In the genomic region with DNA sequence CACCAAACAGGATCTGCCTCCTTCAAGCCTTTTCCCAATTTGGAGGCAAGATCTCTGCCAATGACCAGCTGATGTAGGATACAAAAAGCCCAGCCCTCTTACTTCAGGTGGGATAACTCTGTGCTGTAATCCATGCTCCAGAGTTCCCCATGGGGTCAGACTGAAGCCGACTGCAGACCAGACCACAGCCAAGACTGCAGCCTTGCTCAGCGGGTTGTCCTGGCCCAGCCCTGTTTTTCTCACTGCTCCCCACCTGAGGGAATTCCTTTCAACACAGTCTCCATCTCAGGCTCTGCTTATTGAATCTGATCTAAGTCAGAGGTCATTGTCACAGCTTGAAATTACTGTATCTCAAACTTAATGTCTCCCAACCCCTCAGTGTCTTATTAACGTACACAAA, we compare ENCODE assay signal across 28 cellular contexts.
"Had no signal": no experiment of that assay in that cellular context is flagged by ENCODE, and none has a peak within 500 bp of the region (broad histone marks: within the 10 kb centered on the region; RNA-seq: fewer than 3 reads in every experiment).

No MANE protein-coding gene starts in this region.

- H3K9me3 Mint-ChIP-seq: natural killer cell; nephron; neural progenitor cell; stimulated activated effector memory CD8-positive, alpha-beta T cell treated with anti-CD3 and anti-CD28 coated beads, Interleukin-12 subunit alpha, Interleukin-12 subunit beta, amount 100 ng/mL, for 72 hours; stimulated activated naive B cell treated with anti-CD40 and anti-IgM and Interleukin-4, amounts not matched to agents 10 μg/mL and 1 μg/mL and 100 μg/mL, for 72 hours; stimulated activated naive CD8-positive, alpha-beta T cell treated with anti-CD3 and anti-CD28 coated beads, Interleukin-15, Interleukin-2, amounts not matched to agents 100 ng/mL and 50 ng/mL, for 24 hours had no signal

- H3K36me3 ChIP-seq: neural progenitor cell, ovary, right lobe of liver, sigmoid colon, stomach, thoracic aorta, thyroid gland, tibial nerve, upper lobe of left lung, vagina had no signal

- H3K36me3 Mint-ChIP-seq: natural killer cell; neural progenitor cell; stimulated activated effector memory CD8-positive, alpha-beta T cell treated with anti-CD3 and anti-CD28 coated beads, Interleukin-12 subunit alpha, Interleukin-12 subunit beta, amount 100 ng/mL, for 72 hours; stimulated activated naive B cell treated with anti-CD40 and anti-IgM and Interleukin-4, amounts not matched to agents 10 μg/mL and 1 μg/mL and 100 μg/mL, for 72 hours had no signal

- H3K79me2 ChIP-seq: parathyroid adenoma had no signal

- H3K9ac ChIP-seq: neural progenitor cell, parathyroid adenoma had no signal

- H3K4me1 Mint-ChIP-seq: natural killer cell; stimulated activated effector memory CD8-positive, alpha-beta T cell treated with anti-CD3 and anti-CD28 coated beads, Interleukin-12 subunit alpha, Interleukin-12 subunit beta, amount 100 ng/mL, for 72 hours; stimulated activated naive B cell treated with anti-CD40 and anti-IgM and Interleukin-4, amounts not matched to agents 10 μg/mL and 1 μg/mL and 100 μg/mL, for 72 hours had no signal

- H3K4me1 ChIP-seq: neural progenitor cell, parathyroid adenoma, psoas muscle, right lobe of liver, sigmoid colon, stomach, thyroid gland, tibial nerve, upper lobe of left lung, vagina had no signal

- H2AFZ ChIP-seq: neural progenitor cell, parathyroid adenoma had no signal

- DNase-seq: natural killer cell; occipital lobe; ovary; posterior cingulate gyrus; psoas muscle; right cardiac atrium; right lobe of liver; sigmoid colon; small intestine; stimulated activated CD4-positive, alpha-beta T cell treated with anti-CD3 and anti-CD28 coated beads, Interleukin-15, amount 100 ng/mL, for 24 hours; stimulated activated CD4-positive, alpha-beta T cell treated with anti-CD3 and anti-CD28 coated beads, Interleukin-2, amount 100 ng/mL, for 24 hours; stimulated activated CD4-positive, alpha-beta T cell treated with anti-CD3 and anti-CD28 coated beads, Interleukin-2, amount 100 ng/mL, for 48 hours; stimulated activated CD4-positive, alpha-beta T cell treated with anti-CD3 and anti-CD28 coated beads, Interleukin-4, amount 100 ng/mL, for 24 hours; stimulated activated naive B cell treated with anti-CD40 and anti-IgM and Interleukin-4, amounts not matched to agents 10 μg/mL and 1 μg/mL and 100 μg/mL, for 72 hours; stimulated activated naive CD4-positive, alpha-beta T cell treated with Interleukin-2 at 50 U/mL for 16 hours; stomach; thyroid gland; trophoblast cell; upper lobe of left lung had no signal

- H3K4me3 ChIP-seq: neural progenitor cell, ovary, psoas muscle, right lobe of liver, sigmoid colon, stomach, thoracic aorta, thyroid gland, tibial nerve, upper lobe of left lung, vagina had no signal

- H3K4me3 Mint-ChIP-seq: natural killer cell; nephron; neural progenitor cell; stimulated activated effector memory CD8-positive, alpha-beta T cell treated with anti-CD3 and anti-CD28 coated beads, Interleukin-12 subunit alpha, Interleukin-12 subunit beta, amount 100 ng/mL, for 72 hours; stimulated activated naive B cell treated with anti-CD40 and anti-IgM and Interleukin-4, amounts not matched to agents 10 μg/mL and 1 μg/mL and 100 μg/mL, for 72 hours; stimulated activated naive CD8-positive, alpha-beta T cell treated with anti-CD3 and anti-CD28 coated beads, Interleukin-15, Interleukin-2, amounts not matched to agents 100 ng/mL and 50 ng/mL, for 24 hours had no signal

- H3K27ac Mint-ChIP-seq: natural killer cell; nephron; neural progenitor cell; progenitor cell of endocrine pancreas; stimulated activated effector memory CD8-positive, alpha-beta T cell treated with anti-CD3 and anti-CD28 coated beads, Interleukin-12 subunit alpha, Interleukin-12 subunit beta, amount 100 ng/mL, for 72 hours; stimulated activated naive B cell treated with anti-CD40 and anti-IgM and Interleukin-4, amounts not matched to agents 10 μg/mL and 1 μg/mL and 100 μg/mL, for 72 hours; stimulated activated naive CD8-positive, alpha-beta T cell treated with anti-CD3 and anti-CD28 coated beads, Interleukin-15, Interleukin-2, amounts not matched to agents 100 ng/mL and 50 ng/mL, for 24 hours had no signal

- H3K4me2 ChIP-seq: neural progenitor cell had no signal

- ATAC-seq: natural killer cell; psoas muscle; right cardiac atrium; right lobe of liver; stimulated activated effector memory CD8-positive, alpha-beta T cell treated with anti-CD3 and anti-CD28 coated beads, Interleukin-12 subunit alpha, Interleukin-12 subunit beta, amount 100 ng/mL, for 72 hours; stimulated activated naive B cell treated with anti-CD40 and anti-IgM and Interleukin-4, amounts not matched to agents 10 μg/mL and 1 μg/mL and 100 μg/mL, for 72 hours had no signal

- H3K27me3 ChIP-seq: neural progenitor cell, ovary, right lobe of liver, sigmoid colon, stomach, thyroid gland, tibial nerve, upper lobe of left lung, vagina had no signal

- H3K27ac ChIP-seq: neural progenitor cell, ovary, parathyroid adenoma, psoas muscle, right lobe of liver, sigmoid colon, stomach, thoracic aorta, thyroid gland, tibial nerve, upper lobe of left lung, vagina had no signal
